20 cellular contexts compared by ENCODE assay signal in genomic region chr4:152456609-152457008, GRCh38.
"Had no signal": no experiment of that assay in that cellular context is flagged by ENCODE, and none has a peak within 500 bp of the region (broad histone marks: within the 10 kb centered on the region; RNA-seq: fewer than 3 reads in every experiment).

No MANE protein-coding gene starts in this region.

- H3K9me3 ChIP-seq: gastroesophageal sphincter, right atrium auricular region, tibial nerve had no signal

- H3K27ac ChIP-seq: gastroesophageal sphincter, hepatocyte, right atrium auricular region, tibial nerve had no signal

- H3K4me2 ChIP-seq: hepatocyte, smooth muscle cell had no signal

- DNase-seq: activated CD4-positive, alpha-beta T cell treated with anti-CD3 and anti-CD28 coated beads for 36 hours; activated CD4-positive, CD25-positive, alpha-beta regulatory T cell; activated naive CD4-positive, alpha-beta T cell; activated T-cell treated with anti-CD3 and anti-CD28 coated beads for 4 hours; activated T-cell treated with anti-CD3 and anti-CD28 coated beads, Interleukin-2, amount 50 U/mL, for 72 hours; anterior cingulate cortex; mesenchymal stem cell; naive thymus-derived CD8-positive, alpha-beta T cell; stimulated activated CD4-positive, alpha-beta T cell treated with anti-CD3 and anti-CD28 coated beads, Interleukin-1b, Interleukin-23, amount 100 ng/mL, for 48 hours; stimulated activated CD4-positive, alpha-beta T cell treated with anti-CD3 and anti-CD28 coated beads, Interleukin-4, amount 100 ng/mL, for 4 hours; stimulated activated CD8-positive, alpha-beta memory T cell treated with anti-CD3 and anti-CD28 coated beads, Interleukin-4, amount 100 ng/mL, for 48 hours; stimulated activated naive CD4-positive, alpha-beta T cell treated with Interleukin-2 at 50 U/mL for 16 hours; T-cell had no signal

- H3K27ac Mint-ChIP-seq: activated CD4-positive, alpha-beta T cell treated with anti-CD3 and anti-CD28 coated beads for 36 hours; activated naive CD8-positive, alpha-beta T cell; activated T-cell treated with anti-CD3 and anti-CD28 coated beads, Interleukin-2, amount 50 U/mL, for 72 hours; T-cell; T-helper 2 cell treated with Interferon-gamma antibody and Interleukin-4, amounts not matched to agents 5 μg/mL and 100 μg/mL, for 36 hours had no signal

- H3K27me3 Mint-ChIP-seq: activated CD4-positive, alpha-beta T cell treated with anti-CD3 and anti-CD28 coated beads for 36 hours; activated naive CD8-positive, alpha-beta T cell; naive thymus-derived CD8-positive, alpha-beta T cell; T-cell had no signal

- H3K9me3 Mint-ChIP-seq: activated T-cell treated with anti-CD3 and anti-CD28 coated beads, Interleukin-2, amount 50 U/mL, for 72 hours; T-cell; T-helper 2 cell treated with Interferon-gamma antibody and Interleukin-4, amounts not matched to agents 5 μg/mL and 100 μg/mL, for 36 hours had no signal

- H3K36me3 ChIP-seq: gastroesophageal sphincter, right atrium auricular region, tibial nerve had no signal

- H3K4me3 Mint-ChIP-seq: activated CD4-positive, alpha-beta T cell treated with anti-CD3 and anti-CD28 coated beads for 36 hours; activated naive CD8-positive, alpha-beta T cell; activated T-cell treated with anti-CD3 and anti-CD28 coated beads, Interleukin-2, amount 50 U/mL, for 72 hours; T-cell; T-helper 2 cell treated with Interferon-gamma antibody and Interleukin-4, amounts not matched to agents 5 μg/mL and 100 μg/mL, for 36 hours had no signal

- ATAC-seq: activated CD4-positive, alpha-beta T cell treated with anti-CD3 and anti-CD28 coated beads for 36 hours; activated T-cell treated with anti-CD3 and anti-CD28 coated beads, Interleukin-2, amount 50 U/mL, for 72 hours; gastroesophageal sphincter; naive thymus-derived CD8-positive, alpha-beta T cell; T-cell had no signal

- H3K27me3 ChIP-seq: gastroesophageal sphincter, hepatocyte, right atrium auricular region, tibial nerve had no signal

- H3K4me3 ChIP-seq: gastroesophageal sphincter, hepatocyte, right atrium auricular region, smooth muscle cell, tibial nerve had no signal

- H2AFZ ChIP-seq: hepatocyte had no signal

- H3K4me1 ChIP-seq: gastroesophageal sphincter, right atrium auricular region had no signal
